ENCODE assay signal across 1 cellular context in genomic region chr17:80793851-80794267, GRCh38.
TF ChIP-seq lines count a peak whose summit lies in the region.

No MANE protein-coding gene starts in this region.

TF ChIP-seq in K562, 482 proteins besides CTCF, POLR2A, EP300 and RAD21 (continued from another document):
- TF ChIP-seq, protein P1, sequence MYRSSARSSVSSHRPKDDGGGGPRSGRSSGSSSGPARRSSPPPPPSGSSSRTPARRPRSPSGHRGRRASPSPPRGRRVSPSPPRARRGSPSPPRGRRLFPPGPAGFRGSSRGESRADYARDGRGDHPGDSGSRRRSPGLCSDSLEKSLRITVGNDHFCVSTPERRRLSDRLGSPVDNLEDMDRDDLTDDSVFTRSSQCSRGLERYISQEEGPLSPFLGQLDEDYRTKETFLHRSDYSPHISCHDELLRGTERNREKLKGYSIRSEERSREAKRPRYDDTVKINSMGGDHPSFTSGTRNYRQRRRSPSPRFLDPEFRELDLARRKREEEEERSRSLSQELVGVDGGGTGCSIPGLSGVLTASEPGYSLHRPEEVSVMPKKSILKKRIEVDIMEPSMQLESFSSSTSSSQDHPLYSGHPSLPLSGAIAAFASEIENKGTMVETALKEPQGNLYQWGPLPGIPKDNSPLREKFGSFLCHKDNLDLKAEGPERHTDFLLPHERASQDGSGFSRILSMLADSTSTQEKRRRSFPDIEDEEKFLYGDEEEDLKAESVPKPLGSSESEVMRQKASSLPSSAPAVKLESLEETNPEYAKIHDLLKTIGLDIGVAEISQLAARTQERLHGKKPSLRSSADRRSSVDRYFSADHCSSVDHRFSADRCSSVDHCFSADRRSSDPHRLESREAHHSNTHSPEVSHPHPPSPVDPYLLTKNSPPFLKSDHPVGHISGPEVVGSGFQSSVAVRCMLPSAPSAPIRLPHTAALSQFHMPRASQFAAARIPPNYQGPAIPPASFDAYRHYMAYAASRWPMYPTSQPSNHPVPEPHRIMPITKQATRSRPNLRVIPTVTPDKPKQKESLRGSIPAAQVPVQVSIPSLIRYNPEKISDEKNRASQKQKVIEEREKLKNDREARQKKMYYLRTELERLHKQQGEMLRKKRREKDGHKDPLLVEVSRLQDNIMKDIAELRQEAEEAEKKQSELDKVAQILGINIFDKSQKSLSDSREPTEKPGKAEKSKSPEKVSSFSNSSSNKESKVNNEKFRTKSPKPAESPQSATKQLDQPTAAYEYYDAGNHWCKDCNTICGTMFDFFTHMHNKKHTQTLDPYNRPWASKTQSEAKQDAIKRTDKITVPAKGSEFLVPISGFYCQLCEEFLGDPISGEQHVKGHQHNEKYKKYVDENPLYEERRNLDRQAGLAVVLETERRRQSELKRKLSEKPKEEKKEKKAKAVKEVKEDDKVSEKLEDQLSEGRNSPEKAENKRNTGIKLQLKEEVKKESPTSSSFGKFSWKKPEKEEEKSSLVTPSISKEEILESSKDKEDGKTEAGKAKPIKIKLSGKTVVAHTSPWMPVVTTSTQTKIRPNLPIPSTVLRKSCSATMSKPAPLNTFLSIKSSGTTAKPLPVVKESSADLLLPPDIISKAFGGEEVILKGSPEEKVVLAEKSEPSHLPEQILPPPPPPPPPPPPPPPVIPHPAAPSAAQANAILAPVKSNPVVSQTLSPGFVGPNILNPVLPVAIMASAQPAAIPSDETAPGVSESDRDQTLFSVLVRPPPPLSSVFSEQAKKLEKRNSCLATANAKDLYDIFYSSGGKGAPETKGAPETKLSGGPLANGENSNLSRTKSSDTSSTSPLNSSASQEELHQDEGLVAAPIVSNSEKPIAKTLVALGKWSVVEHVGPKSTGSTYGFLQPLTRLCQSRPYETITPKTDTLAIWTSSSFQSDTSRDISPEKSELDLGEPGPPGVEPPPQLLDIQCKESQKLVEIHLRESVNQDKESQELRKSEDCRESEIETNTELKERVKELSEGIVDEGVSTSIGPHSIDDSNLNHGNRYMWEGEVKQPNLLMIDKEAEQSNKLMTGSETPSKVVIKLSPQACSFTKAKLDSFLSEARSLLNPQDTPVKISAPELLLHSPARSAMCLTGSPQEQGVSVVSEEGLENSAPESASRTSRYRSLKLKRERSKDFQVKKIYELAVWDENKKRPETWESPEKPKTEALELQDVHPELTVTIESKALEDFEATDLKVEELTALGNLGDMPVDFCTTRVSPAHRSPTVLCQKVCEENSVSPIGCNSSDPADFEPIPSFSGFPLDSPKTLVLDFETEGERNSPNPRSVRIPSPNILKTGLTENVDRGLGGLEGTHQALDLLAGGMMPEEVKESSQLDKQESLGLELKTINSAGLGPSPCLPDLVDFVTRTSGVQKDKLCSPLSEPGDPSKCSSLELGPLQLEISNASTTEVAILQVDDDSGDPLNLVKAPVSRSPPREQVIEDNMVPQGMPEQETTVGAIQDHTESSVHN (IDR thresholded peaks at IDR 0.05; ENCODE audit: borderline replicate concordance in 1 of 2, low read depth in 1 of 2), result no peak
- TF ChIP-seq SIN3A (IDR thresholded peaks at IDR 0.05; ENCODE audit: borderline replicate concordance in 2 of 2, control insufficient read depth in 1 of 2, low read depth in 2 of 2, low read length in 2 of 2), result no peak
- TF ChIP-seq NBN (IDR thresholded peaks at IDR 0.05; ENCODE audit: low read depth), result no peak
- peak; percentile 73 for TF ChIP-seq MAFG (tag; conservative IDR thresholded peaks at IDR 0.05)
- TF ChIP-seq ZNF384 (IDR thresholded peaks at IDR 0.05; ENCODE audit: low read depth, low read length), result 0 out of 2 replicates have a peak, but pooled peaks have one; percentile 33
- TF ChIP-seq BHLHE40 (IDR thresholded peaks at IDR 0.05; ENCODE audit: low read length), result no peak
- no peak for TF ChIP-seq PRMT5 (CRISPR knock-in tag; IDR thresholded peaks at IDR 0.05)
- no peak for TF ChIP-seq PML (IDR thresholded peaks at IDR 0.05; ENCODE audit: low read length)
- TF ChIP-seq ZNF41 (CRISPR knock-in tag; conservative IDR thresholded peaks at IDR 0.05), result no peak
- TF ChIP-seq HIVEP1 (CRISPR knock-in tag; IDR thresholded peaks at IDR 0.05), result no peak
- TF ChIP-seq NCOA1 (IDR thresholded peaks at IDR 0.05; ENCODE audit: low read depth), result no peak
- TF ChIP-seq UBTF (IDR thresholded peaks at IDR 0.05; ENCODE audit: borderline replicate concordance in 1 of 2, low read depth in 2 of 2, low read length in 2 of 2), result no peak
- TF ChIP-seq EHMT2 (IDR thresholded peaks at IDR 0.05), result no peak
- no peak for TF ChIP-seq FOXJ2 (tag; IDR thresholded peaks at IDR 0.05)
- no peak for TF ChIP-seq TRIM24 (IDR thresholded peaks at IDR 0.05)
- no peak for TF ChIP-seq ZNF311 (CRISPR knock-in tag; IDR thresholded peaks at IDR 0.05)
- TF ChIP-seq KLF16 (IDR thresholded peaks at IDR 0.05), result no peak
- no peak for TF ChIP-seq FOXP1 (CRISPR knock-in tag; IDR thresholded peaks at IDR 0.05)
- no peak for TF ChIP-seq NFIX (CRISPR knock-in tag; IDR thresholded peaks at IDR 0.05; ENCODE audit: low read depth)
- TF ChIP-seq ATF4 (CRISPR knock-in tag; IDR thresholded peaks at IDR 0.05), result no peak
- TF ChIP-seq CREB1 (IDR thresholded peaks at IDR 0.05), result no peak
- no peak for TF ChIP-seq CREB1 (CRISPR knock-in tag; IDR thresholded peaks at IDR 0.05)
- no peak for TF ChIP-seq HDAC1 (IDR thresholded peaks at IDR 0.05)
- TF ChIP-seq ZFPM2 (CRISPR knock-in tag; IDR thresholded peaks at IDR 0.05), result no peak
- TF ChIP-seq E4F1 (CRISPR knock-in tag; IDR thresholded peaks at IDR 0.05; ENCODE audit: borderline replicate concordance), result no peak
- TF ChIP-seq XRCC4 (IDR thresholded peaks at IDR 0.05; ENCODE audit: extremely low read depth, insufficient read depth, insufficient read length), result no peak
- no peak for TF ChIP-seq ZNF24 (IDR thresholded peaks at IDR 0.05)
- 0 out of 2 replicates have a peak, but pooled peaks have one; percentile 46 for TF ChIP-seq SMARCA4 (IDR thresholded peaks at IDR 0.05)
- TF ChIP-seq FOSL1 (tag; conservative IDR thresholded peaks at IDR 0.05), result 0 out of 2 replicates have a peak, but pooled peaks have one; percentile 39
- no peak for TF ChIP-seq ZNF695 (CRISPR knock-in tag; IDR thresholded peaks at IDR 0.05)
- TF ChIP-seq ZNF76 (CRISPR knock-in tag; IDR thresholded peaks at IDR 0.05; ENCODE audit: borderline replicate concordance), result no peak
- no peak for TF ChIP-seq NFATC3 (IDR thresholded peaks at IDR 0.05)
- no peak for TF ChIP-seq KDM2B (CRISPR knock-in tag; IDR thresholded peaks at IDR 0.05)
